8 cellular contexts compared by ENCODE assay signal in the genomic region with DNA sequence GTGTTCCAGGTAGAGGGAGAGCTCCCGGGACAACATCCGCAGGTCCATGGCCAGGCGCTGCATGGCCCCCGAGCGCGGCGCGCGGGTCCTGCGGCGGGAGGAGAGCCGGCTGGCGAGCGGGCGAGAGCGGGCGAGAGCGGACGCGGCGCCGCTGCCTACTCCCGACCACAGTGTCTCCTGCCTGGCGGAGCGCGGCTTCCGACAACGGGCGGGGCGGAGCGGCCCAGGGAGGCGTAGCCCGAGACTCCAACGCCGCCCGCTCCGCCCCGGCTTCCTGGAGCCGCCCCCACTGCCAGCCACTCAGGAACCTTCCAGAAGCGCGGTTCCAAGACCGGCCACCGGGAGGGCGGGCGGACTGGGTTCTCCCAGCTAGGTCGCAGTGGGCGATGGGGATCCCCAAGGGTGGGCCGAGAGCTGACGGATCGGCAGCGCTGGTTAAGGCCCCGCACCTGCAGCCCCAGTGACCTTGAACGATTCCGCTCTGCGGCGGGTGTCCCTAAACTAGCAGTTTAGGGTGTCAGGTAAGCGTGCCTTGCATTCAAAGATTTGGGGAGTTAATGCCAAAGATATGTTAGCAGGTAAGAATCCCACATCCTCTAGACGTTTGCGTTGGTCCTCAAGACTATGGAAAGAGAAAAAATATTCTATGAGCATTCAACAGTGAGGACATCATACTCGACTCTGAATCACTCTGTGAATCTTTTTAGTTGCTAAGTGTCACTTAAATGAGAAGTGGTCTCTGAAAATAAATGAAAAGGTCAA. TPM values are rescaled to one million over a fixed set of nuclear protein-coding genes. Genes with fewer than 3 reads are reported as not detected.
DNase-seq lines count a peak whose midpoint lies in the region; ATAC-seq, FAIRE-seq and TF ChIP-seq lines count a peak whose summit lies in the region.

A gene with protein sequence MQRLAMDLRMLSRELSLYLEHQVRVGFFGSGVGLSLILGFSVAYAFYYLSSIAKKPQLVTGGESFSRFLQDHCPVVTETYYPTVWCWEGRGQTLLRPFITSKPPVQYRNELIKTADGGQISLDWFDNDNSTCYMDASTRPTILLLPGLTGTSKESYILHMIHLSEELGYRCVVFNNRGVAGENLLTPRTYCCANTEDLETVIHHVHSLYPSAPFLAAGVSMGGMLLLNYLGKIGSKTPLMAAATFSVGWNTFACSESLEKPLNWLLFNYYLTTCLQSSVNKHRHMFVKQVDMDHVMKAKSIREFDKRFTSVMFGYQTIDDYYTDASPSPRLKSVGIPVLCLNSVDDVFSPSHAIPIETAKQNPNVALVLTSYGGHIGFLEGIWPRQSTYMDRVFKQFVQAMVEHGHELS (minus strand): TSS at position 172 of the 762 bp plus-strand sequence. CDS start 109 bp downstream, at position 63.

- no peak for FAIRE-seq in RCC 7860 (lab: Jason Lieb, UNC)

- peaks cover 35% of the 10 kb centered on the region for H3K4me1 ChIP-seq in DND-41 (ENCODE audit: insufficient read depth, low read length)

- peak within 1 kb of the TSS; percentile 90 to 100 (median 97) for H3K4me3 Mint-ChIP-seq in naive thymus-derived CD8-positive, alpha-beta T cell

- peak within 1 kb of the TSS; percentile 97 for H3K9ac ChIP-seq in DND-41 (ENCODE audit: low read depth, low read length)

- peak; percentile 47 for TF ChIP-seq CTCF in DND-41 (IDR thresholded peaks at IDR 0.05; ENCODE audit: borderline replicate concordance, extremely low read depth, low read length, poor library complexity, severe bottlenecking)

- peak; percentile 93 for DNase-seq in DND-41
- DNase-seq in KG1 (lab: John Stamatoyannopoulos, UW): peak; percentile 90
- peak; percentile 72 for DNase-seq in RCC 7860 (ENCODE audit: low spot score)
- peak; percentile 88 for DNase-seq in activated T-helper 1 cell treated with Interleukin-2 at 50 U/mL for 16 hours (ENCODE audit: low read depth)
- DNase-seq in fibroblast of gingiva (ENCODE audit: low read depth): peak; percentile 91
- DNase-seq in naive thymus-derived CD8-positive, alpha-beta T cell: peak; percentile 87 to 93 (median 89)
- DNase-seq in stimulated activated naive CD4-positive, alpha-beta T cell (lab: John Stamatoyannopoulos, UW): peak; percentile 83 to 91 (median 88)

- no peaks in the 10 kb centered on the region for H3K27me3 Mint-ChIP-seq in naive thymus-derived CD8-positive, alpha-beta T cell

- peak within 1 kb of the TSS; percentile 82 for H2AFZ ChIP-seq in DND-41 (ENCODE audit: low read depth, low read length)

- H3K36me3 Mint-ChIP-seq in naive thymus-derived CD8-positive, alpha-beta T cell: peaks cover 0 to 19% (median 7%) of the 10 kb centered on the region in 3 donors

- POLR2A ChIA-PET in naive thymus-derived CD8-positive, alpha-beta T cell (lab: Charles Lee): interaction anchor here (0.6 to 2.5 kb wide), 8 partner anchors 20 to 593 kb away, joined by 3 to 35 read pairs (median 6); a partner anchor contains a TSS

- peaks cover 47% of the 10 kb centered on the region for H3K79me2 ChIP-seq in DND-41 (ENCODE audit: insufficient read depth, low read length)

- H3K27me3 ChIP-seq in DND-41 (ENCODE audit: insufficient read depth, low read length, poor library complexity): no peaks in the 10 kb centered on the region

- ATAC-seq in DND-41 (ENCODE audit: insufficient read depth, low read depth) (peak; percentile 96), GM21723 (IDR thresholded peaks at IDR 0.05; ENCODE audit: unreplicated experiment) (peak; percentile 94)
- ATAC-seq in naive thymus-derived CD8-positive, alpha-beta T cell: peak; percentile 91 to 93

- H3K36me3 ChIP-seq in DND-41 (ENCODE audit: insufficient read depth, low read length): peaks cover 23% of the 10 kb centered on the region

- peaks cover 11 to 41% (median 38%) of the 10 kb centered on the region in 4 donors for H3K4me1 Mint-ChIP-seq in naive thymus-derived CD8-positive, alpha-beta T cell

- H3K27ac Mint-ChIP-seq in naive thymus-derived CD8-positive, alpha-beta T cell: peak within 1 kb of the TSS; percentile 89 to 96 (median 94)

- no peaks in the 10 kb centered on the region; the same call in 1 of the 2 replicates for H4K20me1 ChIP-seq in DND-41 (ENCODE audit: insufficient read depth, low read length)

- no peaks in the 10 kb centered on the region for H3K9me3 ChIP-seq in DND-41 (ENCODE audit: insufficient read depth, low read length, severe bottlenecking)

- H3K27ac ChIP-seq in DND-41 (ENCODE audit: low read length): peak within 1 kb of the TSS; percentile 81

- H3K4me2 ChIP-seq in DND-41 (ENCODE audit: insufficient read depth, low read length): peak within 1 kb of the TSS; percentile 81

- H3K4me3 ChIP-seq in DND-41 (ENCODE audit: low read depth in 1 of 2, low read length in 2 of 2): peak within 1 kb of the TSS; percentile 51 to 69

- no peaks in the 10 kb centered on the region for H3K9me3 Mint-ChIP-seq in naive thymus-derived CD8-positive, alpha-beta T cell

RNA-seq across cellular contexts. Expression of the gene that starts here (rescaled TPM):
- 10 to 100 TPM; 50.4 to 52.0 TPM for total RNA-seq in naive thymus-derived CD8-positive, alpha-beta T cell
- polyA plus RNA-seq in naive thymus-derived CD8-positive, alpha-beta T cell: 10 to 100 TPM; 16.2 to 20.7 (median 19.7) TPM

Comparison
In these comparisons a context has a peak if more than half of its experiments do, and no peak if none do; other contexts are left out.
1. Peak in every context shown above with its lines: DNase-seq, ATAC-seq, H3K4me3 ChIP-seq and H3K27ac ChIP-seq.